In genomic region chr18:80147418-80148315, GRCh38 we compare ENCODE assay signal across 8 cellular contexts. TPM values are rescaled to one million over a fixed set of nuclear protein-coding genes. Genes with fewer than 3 reads are reported as not detected.
DNase-seq lines count a peak whose midpoint lies in the region; ATAC-seq and TF ChIP-seq lines count a peak whose summit lies in the region.

No MANE protein-coding gene starts in this region.

- peaks cover 27% of the 10 kb centered on the region for H3K36me3 ChIP-seq in NT2/D1 (ENCODE audit: insufficient read depth, insufficient read length, low read length)
- H3K36me3 ChIP-seq in esophagus squamous epithelium, result no peaks in the 10 kb centered on the region

- TF ChIP-seq CTCF in AG09319 (IDR thresholded peaks at IDR 0.05; ENCODE audit: low read depth, low read length) (no peak), esophagus squamous epithelium (IDR thresholded peaks at IDR 0.05) (no peak), natural killer cell (IDR thresholded peaks at IDR 0.05) (no peak)

- ATAC-seq in GM19035 (IDR thresholded peaks at IDR 0.05; ENCODE audit: unreplicated experiment) (peak; percentile 84), HG03378 (IDR thresholded peaks at IDR 0.05; ENCODE audit: unreplicated experiment) (peak; percentile 77), natural killer cell (peak; percentile 68 to 91 (median 86))
- ATAC-seq in activated T-cell treated with anti-CD3 and anti-CD28 coated beads, Interleukin-2, amount 50 U/mL, for 4 hours, result peak; percentile 94 to 95
- peak; percentile 93 for ATAC-seq in stimulated activated memory B cell treated with anti-CD40 and anti-IgM and Interleukin-4, amounts not matched to agents 10 μg/mL and 1 μg/mL and 100 μg/mL, for 72 hours

- WGBS in esophagus squamous epithelium, 2 donors, result 30 to 40% methylated on average over 27 to 35 of the region's 52 CpGs

- H3K27ac Mint-ChIP-seq in natural killer cell, result peak overlapping the region in 1 of 2 donors; percentile 11
- H3K27ac Mint-ChIP-seq in stimulated activated memory B cell treated with anti-CD40 and anti-IgM and Interleukin-4, amounts not matched to agents 10 μg/mL and 1 μg/mL and 100 μg/mL, for 72 hours, result peak overlapping the region; percentile 59

- DNase-seq in AG09319 (ENCODE audit: extremely low read depth, low read depth) (peak; percentile 42), NT2/D1 (ENCODE audit: low read depth, low spot score) (peak; percentile 50), esophagus squamous epithelium (lab: John Stamatoyannopoulos, UW) (peak; percentile 21), natural killer cell (peak; percentile 62)
- DNase-seq in activated T-cell treated with anti-CD3 and anti-CD28 coated beads, Interleukin-2, amount 50 U/mL, for 4 hours, result peak; percentile 60

- H3K27ac ChIP-seq in esophagus squamous epithelium, result peak overlapping the region in 2 of 4 donors; percentile 42 to 46

- H3K9ac ChIP-seq in NT2/D1 (ENCODE audit: insufficient read length, low read depth), result peak overlapping the region; percentile 96

- no peaks in the 10 kb centered on the region for H3K36me3 Mint-ChIP-seq in activated T-cell treated with anti-CD3 and anti-CD28 coated beads, Interleukin-2, amount 50 U/mL, for 4 hours (ENCODE audit: insufficient read depth)
- no peaks in the 10 kb centered on the region for H3K36me3 Mint-ChIP-seq in natural killer cell
- no peaks in the 10 kb centered on the region for H3K36me3 Mint-ChIP-seq in stimulated activated memory B cell treated with anti-CD40 and anti-IgM and Interleukin-4, amounts not matched to agents 10 μg/mL and 1 μg/mL and 100 μg/mL, for 72 hours

- intact Hi-C loops in esophagus squamous epithelium (cut with DNase I), result no loop called here
- intact Hi-C loops in natural killer cell (cut with micrococcal nuclease), result no loop called here

- H3K9me3 Mint-ChIP-seq in activated T-cell treated with anti-CD3 and anti-CD28 coated beads, Interleukin-2, amount 50 U/mL, for 4 hours, result no peaks in the 10 kb centered on the region
- H3K9me3 Mint-ChIP-seq in natural killer cell, result no peaks in the 10 kb centered on the region
- H3K9me3 Mint-ChIP-seq in stimulated activated memory B cell treated with anti-CD40 and anti-IgM and Interleukin-4, amounts not matched to agents 10 μg/mL and 1 μg/mL and 100 μg/mL, for 72 hours, result no peaks in the 10 kb centered on the region

- H3K4me3 ChIP-seq in NT2/D1 (ENCODE audit: insufficient read length, low read depth), result peak overlapping the region; percentile 89
- peak overlapping the region; percentile 33 to 69 (median 58) for H3K4me3 ChIP-seq in esophagus squamous epithelium

- H3K9me3 ChIP-seq in NT2/D1 (ENCODE audit: insufficient read depth, low read length), result no peaks in the 10 kb centered on the region
- no peaks in the 10 kb centered on the region for H3K9me3 ChIP-seq in esophagus squamous epithelium

- H3K27me3 Mint-ChIP-seq in activated T-cell treated with anti-CD3 and anti-CD28 coated beads, Interleukin-2, amount 50 U/mL, for 4 hours (ENCODE audit: low read depth), result peaks cover 22% of the 10 kb centered on the region
- H3K27me3 Mint-ChIP-seq in natural killer cell (ENCODE audit: low read depth in 2 of 2), result peaks cover 10 to 18% of the 10 kb centered on the region in 2 donors
- no peaks in the 10 kb centered on the region for H3K27me3 Mint-ChIP-seq in stimulated activated memory B cell treated with anti-CD40 and anti-IgM and Interleukin-4, amounts not matched to agents 10 μg/mL and 1 μg/mL and 100 μg/mL, for 72 hours

- peak overlapping the region; percentile 83 for H3K4me3 Mint-ChIP-seq in activated T-cell treated with anti-CD3 and anti-CD28 coated beads, Interleukin-2, amount 50 U/mL, for 4 hours
- H3K4me3 Mint-ChIP-seq in natural killer cell, result peak overlapping the region; percentile 82
- H3K4me3 Mint-ChIP-seq in stimulated activated memory B cell treated with anti-CD40 and anti-IgM and Interleukin-4, amounts not matched to agents 10 μg/mL and 1 μg/mL and 100 μg/mL, for 72 hours, result peak overlapping the region; percentile 88

- H3K4me1 ChIP-seq in NT2/D1 (ENCODE audit: insufficient read depth, insufficient read length) (no peaks in the 10 kb centered on the region), esophagus squamous epithelium (peaks cover 4 to 35% (median 6%) of the 10 kb centered on the region in 3 donors)

- H3K4me1 Mint-ChIP-seq in activated T-cell treated with anti-CD3 and anti-CD28 coated beads, Interleukin-2, amount 50 U/mL, for 4 hours (ENCODE audit: low read depth), result peaks cover 13% of the 10 kb centered on the region
- peaks cover 0 to 12% of the 10 kb centered on the region in 2 donors for H3K4me1 Mint-ChIP-seq in natural killer cell
- H3K4me1 Mint-ChIP-seq in stimulated activated memory B cell treated with anti-CD40 and anti-IgM and Interleukin-4, amounts not matched to agents 10 μg/mL and 1 μg/mL and 100 μg/mL, for 72 hours, result no peaks in the 10 kb centered on the region

- TF ChIP-seq POLR2A in esophagus squamous epithelium (IDR thresholded peaks at IDR 0.05), result no peak

- H3K27me3 ChIP-seq in NT2/D1 (ENCODE audit: insufficient read depth, insufficient read length) (peaks cover 15% of the 10 kb centered on the region), esophagus squamous epithelium (no peaks in the 10 kb centered on the region)

RNA-seq across cellular contexts. Expression of gene ADNP2, which starts 38.6 kb away (rescaled TPM):
- total RNA-seq in activated T-cell treated with anti-CD3 and anti-CD28 coated beads, Interleukin-2, amount 50 U/mL, for 4 hours, result 10 to 100 TPM; 23.3 to 26.3 (median 25.2) TPM
- 10 to 100 TPM; 10.4 to 16.6 (median 12.9) TPM for total RNA-seq in esophagus squamous epithelium
- total RNA-seq in natural killer cell, result 10 to 100 TPM; 31.2 to 39.2 (median 31.4) TPM
